Comparison of ENCODE assay signal across 20 cellular contexts in genomic region chr17:48642843-48643696, GRCh38. TPM values are rescaled to one million over a fixed set of nuclear protein-coding genes. Genes with fewer than 3 reads are reported as not detected.
DNase-seq lines count a peak whose midpoint lies in the region; ATAC-seq and TF ChIP-seq lines count a peak whose summit lies in the region.
"Had no signal": no experiment of that assay in that cellular context is flagged by ENCODE, and none has a peak within 500 bp of the region (broad histone marks: within the 10 kb centered on the region; RNA-seq: fewer than 3 reads in every experiment).

No MANE protein-coding gene starts in this region.

- peaks cover 22% of the 10 kb centered on the region for H3K4me1 Mint-ChIP-seq in GM23338
- H3K4me1 Mint-ChIP-seq in WTC11, result peaks cover 31% of the 10 kb centered on the region
- H3K4me1 Mint-ChIP-seq in CD8-positive, alpha-beta T cell (ENCODE audit: low read depth), result peaks cover 24% of the 10 kb centered on the region

- H3K4me3 Mint-ChIP-seq in GM23338 (no peak overlapping the region; the same call in 2 of the 3 replicates), WTC11 (peak overlapping the region; percentile 56; the same call in 1 of the 2 replicates)
- H3K4me3 Mint-ChIP-seq in CD8-positive, alpha-beta T cell, result no peak overlapping the region
- H3K4me3 Mint-ChIP-seq: activated CD8-positive, alpha-beta memory T cell treated with anti-CD3 and anti-CD28 coated beads, Interleukin-2, amount 10 ng/mL, durations not matched to agents 7 days and 5 days; T-cell; type B pancreatic cell had no signal

- 21 to 23% methylated on average over 9 to 11 of the region's 23 CpGs for WGBS in mesodermal cell (ENCODE audit: insufficient coverage in 2 of 2), 2 experiments
- 16 to 46% methylated on average over 23 of the region's 23 CpGs for WGBS in sigmoid colon, 2 donors

- no peaks in the 10 kb centered on the region; the same call in 2 of the 3 replicates for H3K9me3 Mint-ChIP-seq in GM23338
- H3K9me3 Mint-ChIP-seq in WTC11, result no peaks in the 10 kb centered on the region
- H3K9me3 Mint-ChIP-seq in CD8-positive, alpha-beta T cell, result no peaks in the 10 kb centered on the region
- H3K9me3 Mint-ChIP-seq: T-cell, type B pancreatic cell had no signal

- H3K27me3 Mint-ChIP-seq in GM23338 (ENCODE audit: insufficient read depth, low read depth, poor library complexity) (peaks cover 100% of the 10 kb centered on the region), WTC11 (ENCODE audit: low read depth) (peaks cover 100% of the 10 kb centered on the region; the same call in 1 of the 2 replicates)
- H3K27me3 Mint-ChIP-seq in CD8-positive, alpha-beta T cell (ENCODE audit: low read depth), result peaks cover 78% of the 10 kb centered on the region

- H3K27ac Mint-ChIP-seq in GM23338 (no peak overlapping the region), WTC11 (no peak overlapping the region)
- no peak overlapping the region for H3K27ac Mint-ChIP-seq in CD8-positive, alpha-beta T cell
- H3K27ac Mint-ChIP-seq: activated CD8-positive, alpha-beta memory T cell treated with anti-CD3 and anti-CD28 coated beads, Interleukin-2, amount 10 ng/mL, durations not matched to agents 7 days and 5 days; T-cell; type B pancreatic cell had no signal

- ATAC-seq in GM23338, result no peak
- ATAC-seq in WTC11, result no peak
- ATAC-seq in CD8-positive, alpha-beta T cell, result no peak
- ATAC-seq: activated CD8-positive, alpha-beta memory T cell treated with anti-CD3 and anti-CD28 coated beads, Interleukin-2, amount 10 ng/mL, durations not matched to agents 7 days and 5 days; T-cell had no signal

- intact Hi-C loops in sigmoid colon (cut with DNase I) (no loop called here), A673 (cut with micrococcal nuclease; ENCODE audit: unreplicated experiment) (no loop called here)
- intact Hi-C loops in CD8-positive, alpha-beta T cell (cut with DNase I, micrococcal nuclease), result no loop called here

- no peaks in the 10 kb centered on the region for H3K9me2 ChIP-seq in GM23338 (ENCODE audit: insufficient read depth)

- no peak overlapping the region for H2AFZ ChIP-seq in GM23338

- BruUV-seq in A673 (replicated peaks; lab: Mats Ljungman, UMichigan), result no TSS peak

- peak overlapping the region; percentile 41; the same call in 1 of the 2 replicates for H3K4me3 ChIP-seq in GM23338
- peak overlapping the region; percentile 16 for H3K4me3 ChIP-seq in mesodermal cell (ENCODE audit: extremely low read depth, insufficient read depth, low read length, poor library complexity, severe bottlenecking)
- no peak overlapping the region for H3K4me3 ChIP-seq in sigmoid colon
- H3K4me3 ChIP-seq in CD8-positive, alpha-beta T cell (ENCODE audit: low read depth, low read length), result no peak overlapping the region
- no peak overlapping the region for H3K4me3 ChIP-seq in A673 (ENCODE audit: low read depth, low read length, poor library complexity, severe bottlenecking)

- TF ChIP-seq EP300 in sigmoid colon (IDR thresholded peaks at IDR 0.05), result no peak

- DNase-seq in GM23338 (ENCODE audit: low spot score) (peak; percentile 29), WTC11 (ENCODE audit: low spot score) (no peak), sigmoid colon (peak; percentile 7), kidney glomerular epithelial cell (lab: John Stamatoyannopoulos, UW) (no peak), A673 (ENCODE audit: low spot score) (no peak)
- DNase-seq in CD8-positive, alpha-beta T cell, result no peak
- DNase-seq: activated CD4-positive, CD25-positive, alpha-beta regulatory T cell; activated CD8-positive, alpha-beta memory T cell treated with anti-CD3 and anti-CD28 coated beads, Interleukin-2, amount 10 ng/mL, durations not matched to agents 7 days and 5 days; activated naive CD4-positive, alpha-beta T cell; activated T-cell treated with anti-CD3 and anti-CD28 coated beads, Interleukin-2, amount 50 U/mL, for 48 hours; brain microvascular endothelial cell; NCI-H1105 treated with DMSO at 0.1 percent for 48 hours; NCI-H2029 treated with DMSO at 0.1 percent for 48 hours; NCI-H2227 treated with DMSO at 0.1 percent for 48 hours; SIG-M5; T-cell had no signal

- H3K27me3 ChIP-seq in GM23338 (ENCODE audit: insufficient read depth), result peaks cover 100% of the 10 kb centered on the region
- H3K27me3 ChIP-seq in sigmoid colon, result peaks cover 48 to 99% (median 86%) of the 10 kb centered on the region in 3 donors
- H3K27me3 ChIP-seq in CD8-positive, alpha-beta T cell (ENCODE audit: insufficient read depth, low read length), result peaks cover 44% of the 10 kb centered on the region
- peaks cover 22% of the 10 kb centered on the region for H3K27me3 ChIP-seq in A673 (replicated peaks; ENCODE audit: insufficient read depth, low read depth, low read length, poor library complexity)

- H3K4me1 ChIP-seq in GM23338 (ENCODE audit: insufficient read depth) (peaks cover 25% of the 10 kb centered on the region), mesodermal cell (ENCODE audit: control insufficient read depth, insufficient read depth, low read length, poor library complexity, severe bottlenecking) (peaks cover 33% of the 10 kb centered on the region), sigmoid colon (peaks cover 0 to 21% (median 15%) of the 10 kb centered on the region in 4 donors), A673 (ENCODE audit: insufficient read depth, low read length, poor library complexity, severe bottlenecking) (peaks cover 6% of the 10 kb centered on the region)
- peaks cover 16% of the 10 kb centered on the region for H3K4me1 ChIP-seq in CD8-positive, alpha-beta T cell (ENCODE audit: insufficient read depth, low read length)

- no peak for TF ChIP-seq POLR2A in sigmoid colon (IDR thresholded peaks at IDR 0.05)

- POLR2A ChIA-PET in WTC11 (lab: Charles Lee) (no interaction called here), A673 (lab: Charles Lee; ENCODE audit: low non-redundant PET) (no interaction called here)
- POLR2A ChIA-PET in CD8-positive, alpha-beta T cell (lab: Charles Lee), result no interaction called here

- H3K27ac ChIP-seq in GM23338 (ENCODE audit: low read depth) (no peak overlapping the region), mesodermal cell (ENCODE audit: low read depth, low read length, severe bottlenecking) (no peak overlapping the region), sigmoid colon (no peak overlapping the region), A673 (ENCODE audit: low read depth, low read length, poor library complexity, severe bottlenecking) (no peak overlapping the region)
- no peak overlapping the region for H3K27ac ChIP-seq in CD8-positive, alpha-beta T cell (ENCODE audit: low read depth, low read length)
- H3K27ac ChIP-seq: brain microvascular endothelial cell had no signal

- H3F3A ChIP-seq in GM23338 (replicated peaks; ENCODE audit: low read depth), result peaks cover 60% of the 10 kb centered on the region

- no peak for TF ChIP-seq CTCF in GM23338 (conservative IDR thresholded peaks at IDR 0.05; ENCODE audit: low read depth in 2 of 2)
- no peak for TF ChIP-seq CTCF in WTC11 (IDR thresholded peaks at IDR 0.05)
- no peak for TF ChIP-seq CTCF in sigmoid colon (IDR thresholded peaks at IDR 0.05)
- TF ChIP-seq CTCF in CD8-positive, alpha-beta T cell (IDR thresholded peaks at IDR 0.05), result no peak
- no peak for TF ChIP-seq CTCF in A673 (conservative IDR thresholded peaks at IDR 0.05; ENCODE audit: low read depth, low read length)

- no peaks in the 10 kb centered on the region for H3K9me3 ChIP-seq in mesodermal cell (ENCODE audit: control insufficient read depth, low read length)
- no peaks in the 10 kb centered on the region for H3K9me3 ChIP-seq in sigmoid colon
- no peaks in the 10 kb centered on the region for H3K9me3 ChIP-seq in CD8-positive, alpha-beta T cell (ENCODE audit: low read length)
- H3K9me3 ChIP-seq in A673 (ENCODE audit: low read depth, low read length, poor library complexity, severe bottlenecking), result no peaks in the 10 kb centered on the region

- no peaks in the 10 kb centered on the region for H3K79me2 ChIP-seq in GM23338 (replicated peaks; ENCODE audit: insufficient read depth)

- CTCF ChIA-PET in WTC11 (lab: Charles Lee), result interaction anchor here (0.9 to 3.4 kb wide), 10 partner anchors 10 to 236 kb away, joined by 3 to 19 read pairs (median 6); partner anchors contain the start of gene HOXB9
- CTCF ChIA-PET in CD8-positive, alpha-beta T cell (lab: Charles Lee), result interaction anchor here (1.2 kb wide), 1 partner anchor 41 kb away, joined by 4 read pairs; no protein-coding TSS in a partner anchor
- CTCF ChIA-PET in A673 (lab: Charles Lee), result interaction anchor here (1.0 kb wide), 1 partner anchor 236 kb away, joined by 4 read pairs; no protein-coding TSS in a partner anchor

- H3K36me3 ChIP-seq in GM23338 (ENCODE audit: insufficient read depth) (no peaks in the 10 kb centered on the region; the same call in 1 of the 2 replicates), mesodermal cell (ENCODE audit: control insufficient read depth, insufficient read depth, low read length) (no peaks in the 10 kb centered on the region), sigmoid colon (no peaks in the 10 kb centered on the region), A673 (ENCODE audit: insufficient read depth, low read length, poor library complexity, severe bottlenecking) (no peaks in the 10 kb centered on the region)
- H3K36me3 ChIP-seq in CD8-positive, alpha-beta T cell (ENCODE audit: insufficient read depth, low read length), result no peaks in the 10 kb centered on the region
- H3K36me3 ChIP-seq: brain microvascular endothelial cell had no signal

- H3K36me3 Mint-ChIP-seq in GM23338 (ENCODE audit: low read depth) (no peaks in the 10 kb centered on the region; the same call in 2 of the 3 replicates), WTC11 (no peaks in the 10 kb centered on the region)
- peaks cover 2% of the 10 kb centered on the region for H3K36me3 Mint-ChIP-seq in CD8-positive, alpha-beta T cell
- H3K36me3 Mint-ChIP-seq: T-cell, type B pancreatic cell had no signal

- peak overlapping the region; percentile 67 for H3K4me2 ChIP-seq in GM23338

- peaks cover 46% of the 10 kb centered on the region for H4K20me1 ChIP-seq in GM23338 (replicated peaks; ENCODE audit: insufficient read depth)

RNA-seq across cellular contexts. Expression of gene HOXB9, which starts 16.9 kb away (rescaled TPM):
- total RNA-seq in GM23338 (2014; rRNA removed; shearing (Covaris generic)), result not detected in 2 replicates
- not detected in 2 replicates for polyA plus RNA-seq in GM23338 (2016; fragmentation: Nextera tagmentation; extraction: Ambion mirVana)
- 0.09 to 0.24 TPM (median 0.09 TPM) in 3 replicates for total RNA-seq in WTC11 (2021)
- 35.5 TPM for polyA plus RNA-seq in mesodermal cell (2013, experiment 1 of 2)
- 31.8 TPM for polyA plus RNA-seq in mesodermal cell (2013, experiment 2 of 2)
- total RNA-seq in sigmoid colon, result under 1 TPM in 1 of 4 donors, not detected in 3; 0.28 TPM
- 10 to 100 TPM; 16.2 to 52.1 (median 19.9) TPM for polyA plus RNA-seq in sigmoid colon
- not detected for total RNA-seq in CD8-positive, alpha-beta T cell
- total RNA-seq in A673 (2021), result 8.2 and 14.6 TPM in 2 replicates
- total RNA-seq: skeletal muscle tissue had no signal

RNA-seq across cellular contexts. Expression of gene HOXB8, which starts 28.0 kb away (rescaled TPM):
- total RNA-seq in GM23338 (2014; rRNA removed; shearing (Covaris generic)), result not detected in 2 replicates
- not detected in 2 replicates for polyA plus RNA-seq in GM23338 (2016; fragmentation: Nextera tagmentation; extraction: Ambion mirVana)
- total RNA-seq in WTC11 (2021), result not detected in 3 replicates
- 30.0 TPM for polyA plus RNA-seq in mesodermal cell (2013, experiment 1 of 2)
- 41.5 TPM for polyA plus RNA-seq in mesodermal cell (2013, experiment 2 of 2)
- total RNA-seq in sigmoid colon, result under 1 TPM in 1 of 4 donors, not detected in 3; 0.68 TPM
- 1 to 10 TPM; 2.1 to 3.4 (median 2.4) TPM for polyA plus RNA-seq in sigmoid colon
- total RNA-seq in CD8-positive, alpha-beta T cell, result not detected
- 13.1 and 16.3 TPM in 2 replicates for total RNA-seq in A673 (2021)
- total RNA-seq: chondrocyte, skeletal muscle tissue, T-cell had no signal

RNA-seq across cellular contexts. Expression of gene HOXB7, which starts 32.3 kb away (rescaled TPM):
- total RNA-seq in GM23338 (2014; rRNA removed; shearing (Covaris generic)), result not detected in 2 replicates
- polyA plus RNA-seq in GM23338 (2016; fragmentation: Nextera tagmentation; extraction: Ambion mirVana) (not detected in 2 replicates), sigmoid colon (10 to 100 TPM; 21.3 to 67.3 (median 43.0) TPM)
- total RNA-seq in WTC11 (2021) (0.14 TPM in 1 of 3 replicates, not detected in the others), sigmoid colon (1 to 10 TPM; 1.1 to 6.6 (median 3.4) TPM), A673 (2021) (32.2 and 37.9 TPM in 2 replicates)
- 10.4 TPM for polyA plus RNA-seq in mesodermal cell (2013, experiment 1 of 2)
- 19.8 TPM for polyA plus RNA-seq in mesodermal cell (2013, experiment 2 of 2)
- under 1 TPM in 1 of 2 experiments, not detected in 1; 0.22 TPM for total RNA-seq in CD8-positive, alpha-beta T cell
- total RNA-seq: chondrocyte had no signal

RNA-seq across cellular contexts. Expression of gene HOXB6, which starts 38.3 kb away (rescaled TPM):
- total RNA-seq in GM23338 (2014; rRNA removed; shearing (Covaris generic)), result not detected in 2 replicates
- polyA plus RNA-seq in GM23338 (2016; fragmentation: Nextera tagmentation; extraction: Ambion mirVana), result not detected in 2 replicates
- total RNA-seq in WTC11 (2021), result 0.11 TPM in 1 of 3 replicates, not detected in the others
- 38.9 TPM for polyA plus RNA-seq in mesodermal cell (2013, experiment 1 of 2)
- 49.8 TPM for polyA plus RNA-seq in mesodermal cell (2013, experiment 2 of 2)
- 10 to 100 TPM in 3 of 4 donors, 1 to 10 TPM in 1; 6.7 to 10.5 (median 10.3) TPM for total RNA-seq in sigmoid colon
- polyA plus RNA-seq in sigmoid colon, result 10 to 100 TPM in 2 of 3 donors, 1 to 10 TPM in 1; 6.0 to 28.5 (median 10.2) TPM
- total RNA-seq in CD8-positive, alpha-beta T cell, result under 1 TPM in 1 of 2 experiments, not detected in 1; 0.19 TPM
- 19.8 and 27.6 TPM in 2 replicates for total RNA-seq in A673 (2021)
- total RNA-seq: chondrocyte, skeletal muscle tissue had no signal

RNA-seq across cellular contexts. Expression of gene HOXB5, which starts 49.5 kb away (rescaled TPM):
- total RNA-seq in GM23338 (2014; rRNA removed; shearing (Covaris generic)), result not detected in 2 replicates
- polyA plus RNA-seq in GM23338 (2016; fragmentation: Nextera tagmentation; extraction: Ambion mirVana) (not detected in 2 replicates), sigmoid colon (10 to 100 TPM in 1 of 3 donors, 1 to 10 TPM in 2; 3.2 to 13.9 (median 4.2) TPM)
- total RNA-seq in WTC11 (2021) (not detected in 3 replicates), sigmoid colon (1 to 10 TPM; 1.5 to 2.5 (median 2.1) TPM), A673 (2021) (5.9 and 6.4 TPM in 2 replicates)
- polyA plus RNA-seq in mesodermal cell (2013, experiment 1 of 2), result 13.7 TPM
- 15.0 TPM for polyA plus RNA-seq in mesodermal cell (2013, experiment 2 of 2)
- not detected for total RNA-seq in CD8-positive, alpha-beta T cell
- total RNA-seq: chondrocyte, skeletal muscle tissue, T-cell had no signal

Comparison
In these comparisons a context has a peak if more than half of its experiments do, and no peak if none do; other contexts are left out.
1. DNase-seq: peak in GM23338 (single experiment) and sigmoid colon (single experiment); none in WTC11 (single experiment), CD8-positive, alpha-beta T cell (0 of 7), kidney glomerular epithelial cell (single experiment) and A673 (single experiment).
2. H3K4me3 ChIP-seq: peak in GM23338 (single experiment) and mesodermal cell (single experiment); none in sigmoid colon (0 of 4), CD8-positive, alpha-beta T cell (single experiment) and A673 (single experiment).